In genomic region chr4:17576932-17577659, GRCh38 we compare ENCODE assay signal across 8 cellular contexts. TPM values are rescaled to one million over a fixed set of nuclear protein-coding genes. Genes with fewer than 3 reads are reported as not detected.
A peak's percentile ranks its signal among the peaks of the same experiment; 100 is the strongest.
DNase-seq lines count a peak whose midpoint lies in the region; ATAC-seq, FAIRE-seq and TF ChIP-seq lines count a peak whose summit lies in the region.

Gene LAP3 (plus strand): TSS chr4:17577198. CDS start chr4:17577466, 268 bp downstream.

- H3K4me3 ChIP-seq in WI38 (ENCODE audit: low read depth, low read length) (peak within 1 kb of the TSS; percentile 84), bronchial epithelial cell (ENCODE audit: low read depth, low read length) (peak within 1 kb of the TSS; percentile 90), small intestine (ENCODE audit: low read depth in 1 of 2, low read length in 2 of 2) (peak within 1 kb of the TSS; percentile 77 to 88)

- no peaks in the 10 kb centered on the region for H3K9me3 ChIP-seq in small intestine (ENCODE audit: control insufficient read depth, low read depth)

- in situ Hi-C loops in ACHN (cut with HindIII; ENCODE audit: low pct_ligation_motif_present, low pct_unique_long_range_greater_than_20kb, low sequenced_read_pairs): no loop called here

- H3K36me3 ChIP-seq in bronchial epithelial cell (ENCODE audit: control insufficient read depth, insufficient read depth, low read length) (peaks cover 3% of the 10 kb centered on the region), small intestine (ENCODE audit: control insufficient read depth in 2 of 2, insufficient read depth in 2 of 2, low read length in 2 of 2) (peaks cover 3% of the 10 kb centered on the region in 2 donors)

- H3K27me3 ChIP-seq in bronchial epithelial cell (ENCODE audit: control insufficient read depth, insufficient read depth, low read length) (no peaks in the 10 kb centered on the region), small intestine (ENCODE audit: control insufficient read depth in 2 of 2, insufficient read depth in 2 of 2, low read length in 2 of 2) (no peaks in the 10 kb centered on the region)

- DNase-seq in ACHN: peak; percentile 91
- peak; percentile 89 for DNase-seq in NCI-H2196 treated with DMSO at 0.1 percent for 48 hours (lab: John Stamatoyannopoulos, UW; ENCODE audit: unreplicated experiment)
- DNase-seq in bronchial epithelial cell (ENCODE audit: low read depth): peak; percentile 95
- peak; percentile 97 for DNase-seq in iPS-NIHi11 (ENCODE audit: low spot score)
- DNase-seq in small intestine: peak; percentile 96

- ATAC-seq in GM18870 (IDR thresholded peaks at IDR 0.05; ENCODE audit: unreplicated experiment): peak; percentile 67
- ATAC-seq in HG03135 (IDR thresholded peaks at IDR 0.05; ENCODE audit: unreplicated experiment): peak; percentile 82

- TF ChIP-seq CTCF in WI38 (IDR thresholded peaks at IDR 0.05; ENCODE audit: low read depth, low read length) (no peak), bronchial epithelial cell (IDR thresholded peaks at IDR 0.05; ENCODE audit: insufficient read depth, low read length, severe bottlenecking) (no peak)

- H3K27ac ChIP-seq in small intestine (ENCODE audit: low read depth in 1 of 2, low read length in 1 of 2): peak within 1 kb of the TSS; percentile 93 to 99

- FAIRE-seq in bronchial epithelial cell (lab: Jason Lieb, UNC): no peak
- no peak for FAIRE-seq in small intestine (lab: Jason Lieb, UNC)

- WGBS in small intestine, 3 donors: 0 to 1% (median 1%) methylated on average over 81 to 90 of the region's 90 CpGs

- H3K4me1 ChIP-seq in small intestine (ENCODE audit: control insufficient read depth in 2 of 2, insufficient read depth in 1 of 2, low read depth in 1 of 2, low read length in 1 of 2): peaks cover 6 to 9% of the 10 kb centered on the region in 2 donors

RNA-seq across cellular contexts. Expression of gene LAP3, which starts in this region (rescaled TPM):
- total RNA-seq in bronchial epithelial cell: 47.7 and 72.4 TPM in 2 replicates
- 100 to 1,000 TPM in 1 of 3 donors, 10 to 100 TPM in 2; 55.9 to 113 (median 64.8) TPM for polyA plus RNA-seq in small intestine

Comparison
In these comparisons a context has a peak if more than half of its experiments do, and no peak if none do; other contexts are left out.
1. Peak in every context shown above with its lines: DNase-seq, ATAC-seq, H3K4me3 ChIP-seq and H3K27ac ChIP-seq.